In genomic region chr4:74919783-74920182, GRCh38 we compare ENCODE assay signal across 18 cellular contexts. TPM values are rescaled to one million over a fixed set of nuclear protein-coding genes. Genes with fewer than 3 reads are reported as not detected.
DNase-seq lines count a peak whose midpoint lies in the region; ATAC-seq, FAIRE-seq and TF ChIP-seq lines count a peak whose summit lies in the region.
"Had no signal": no experiment of that assay in that cellular context is flagged by ENCODE, and none has a peak within 500 bp of the region (broad histone marks: within the 10 kb centered on the region; RNA-seq: fewer than 3 reads in every experiment).

No MANE protein-coding gene starts in this region.

- 75 to 83% (median 77%) methylated on average over 6 of the region's 6 CpGs for WGBS in small intestine, 3 donors

- no peaks in the 10 kb centered on the region for H3K9me3 ChIP-seq in kidney (ENCODE audit: control insufficient read depth in 1 of 2, low read length in 2 of 2)
- H3K9me3 ChIP-seq in small intestine (ENCODE audit: control insufficient read depth, low read depth): no peaks in the 10 kb centered on the region
- H3K9me3 ChIP-seq: MG63, right atrium auricular region had no signal

- ATAC-seq in GM18907 (IDR thresholded peaks at IDR 0.05; ENCODE audit: unreplicated experiment) (peak; percentile 68), GM21717 (IDR thresholded peaks at IDR 0.05; ENCODE audit: unreplicated experiment) (peak; percentile 67), HG03135 (IDR thresholded peaks at IDR 0.05; ENCODE audit: unreplicated experiment) (peak; percentile 51)
- ATAC-seq: naive thymus-derived CD4-positive, alpha-beta T cell had no signal

- H3K36me3 ChIP-seq in kidney (ENCODE audit: control insufficient read depth in 1 of 2, insufficient read depth in 2 of 2, low read length in 2 of 2) (no peaks in the 10 kb centered on the region), small intestine (ENCODE audit: control insufficient read depth in 2 of 2, insufficient read depth in 2 of 2, low read length in 2 of 2) (no peaks in the 10 kb centered on the region)
- H3K36me3 ChIP-seq: MG63, right atrium auricular region had no signal

- intact Hi-C loops in kidney (cut with DNase I): no loop called here

- peak; percentile 73 for FAIRE-seq in kidney (lab: Jason Lieb, UNC)
- no peak for FAIRE-seq in small intestine (lab: Jason Lieb, UNC)

- H3K4me1 ChIP-seq in kidney (ENCODE audit: control insufficient read depth in 1 of 2, insufficient read depth in 1 of 2, low read depth in 1 of 2, low read length in 2 of 2) (no peaks in the 10 kb centered on the region), small intestine (ENCODE audit: control insufficient read depth in 2 of 2, insufficient read depth in 1 of 2, low read depth in 1 of 2, low read length in 1 of 2) (no peaks in the 10 kb centered on the region)
- H3K4me1 ChIP-seq: right atrium auricular region had no signal

- TF ChIP-seq CTCF in kidney (IDR thresholded peaks at IDR 0.05; ENCODE audit: borderline replicate concordance, extremely low read depth, insufficient read depth): no peak

- in situ Hi-C loops in ACHN (cut with HindIII; ENCODE audit: low pct_ligation_motif_present, low pct_unique_long_range_greater_than_20kb, low sequenced_read_pairs): no loop called here

- peak overlapping the region in 1 of 2 donors; percentile 7 for H3K4me3 ChIP-seq in kidney (ENCODE audit: low read length in 2 of 2)
- H3K4me3 ChIP-seq in small intestine (ENCODE audit: low read depth in 1 of 2, low read length in 2 of 2): no peak overlapping the region
- H3K4me3 ChIP-seq: MG63, right atrium auricular region had no signal

- H3K27ac ChIP-seq in kidney (ENCODE audit: low read depth in 2 of 2, low read length in 2 of 2) (no peak overlapping the region), small intestine (ENCODE audit: low read depth in 1 of 2, low read length in 1 of 2) (no peak overlapping the region)
- H3K27ac ChIP-seq: right atrium auricular region had no signal

- DNase-seq in kidney: no peak
- DNase-seq in ACHN: no peak
- DNase-seq in central memory CD4-positive, alpha-beta T cell: no peak
- no peak for DNase-seq in small intestine
- no peak for DNase-seq in kidney glomerular epithelial cell (lab: John Stamatoyannopoulos, UW)
- DNase-seq: activated CD8-positive, alpha-beta memory T cell treated with anti-CD3 and anti-CD28 coated beads, Interleukin-2, amount 50 U/mL, for 4 hours; activated naive CD8-positive, alpha-beta T cell treated with anti-CD3 and anti-CD28 coated beads, Interleukin-2, amount 10 ng/mL, durations not matched to agents 7 days and 5 days; C1 segment of cervical spinal cord; cerebellar nuclear complex; H7; MG63; naive thymus-derived CD4-positive, alpha-beta T cell; NCI-H2171 had no signal

- H3K9ac ChIP-seq in kidney (ENCODE audit: low read length in 2 of 2): no peak overlapping the region

- peaks cover 0 to 4% of the 10 kb centered on the region in 2 donors for H3K27me3 ChIP-seq in small intestine (ENCODE audit: control insufficient read depth in 2 of 2, insufficient read depth in 2 of 2, low read length in 2 of 2)
- H3K27me3 ChIP-seq: MG63, right atrium auricular region had no signal

RNA-seq across cellular contexts. Expression of gene PARM1, which starts 13.1 kb away (rescaled TPM):
- 62.3 TPM for total RNA-seq in kidney
- polyA plus RNA-seq in kidney (ENCODE audit: insufficient read depth, low read depth, low replicate concordance) (42.9 TPM), small intestine (10 to 100 TPM in 1 of 3 donors, 1 to 10 TPM in 1, under 1 TPM in 1; under 0.01 to 13.4 (median 1.4) TPM)
- total RNA-seq: activated naive CD8-positive, alpha-beta T cell treated with anti-CD3 and anti-CD28 coated beads, Interleukin-2, amount 10 ng/mL, durations not matched to agents 7 days and 5 days; OCI-LY7 had no signal
